ENCODE assay signal across 19 cellular contexts in the genomic region with DNA sequence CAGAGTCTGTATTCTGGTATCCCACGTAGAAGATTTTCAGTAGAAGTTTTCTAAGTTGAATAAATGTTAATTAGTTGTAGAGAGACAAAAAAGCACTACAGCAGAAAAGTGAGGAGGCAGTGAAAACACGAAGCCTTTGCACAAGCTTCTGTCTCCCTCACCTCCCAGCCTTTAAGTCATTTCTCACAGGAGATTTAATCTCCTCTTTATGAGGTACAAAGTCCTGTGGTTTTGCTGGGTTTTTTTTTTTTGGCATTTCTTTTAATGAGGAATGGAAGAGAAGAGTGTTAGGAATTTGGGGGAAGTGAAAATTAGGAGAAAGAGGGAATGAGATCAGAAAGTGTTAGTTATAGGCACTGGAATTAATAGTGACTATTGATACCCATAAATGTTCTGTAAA. TPM values are rescaled to one million over a fixed set of nuclear protein-coding genes. Genes with fewer than 3 reads are reported as not detected.
DNase-seq lines count a peak whose midpoint lies in the region; ATAC-seq, FAIRE-seq and TF ChIP-seq lines count a peak whose summit lies in the region.
"Had no signal": no experiment of that assay in that cellular context is flagged by ENCODE, and none has a peak within 500 bp of the region (broad histone marks: within the 10 kb centered on the region; RNA-seq: fewer than 3 reads in every experiment).

No MANE protein-coding gene starts in this region.

- CTCF ChIA-PET in H1 (lab: Charles Lee; ENCODE audit: partially characterized antibody), result no interaction called here

- H3K27me3 Mint-ChIP-seq in T-helper 1 cell treated with Interleukin-12 subunit alpha and Interleukin-12 subunit beta and Interleukin-4 antibody, amounts not matched to agents 30 μg/mL and 1 μg/mL, for 36 hours (ENCODE audit: low read depth), result no peaks in the 10 kb centered on the region
- no peaks in the 10 kb centered on the region for H3K27me3 Mint-ChIP-seq in GM23338 (ENCODE audit: insufficient read depth, low read depth, poor library complexity)
- no peaks in the 10 kb centered on the region for H3K27me3 Mint-ChIP-seq in T-helper 2 cell treated with Interferon-gamma antibody and Interleukin-4, amounts not matched to agents 5 μg/mL and 100 μg/mL, for 36 hours (ENCODE audit: low read depth)
- H3K27me3 Mint-ChIP-seq: IgD-negative memory B cell had no signal

- TF ChIP-seq CTCF in GM23338 (conservative IDR thresholded peaks at IDR 0.05; ENCODE audit: low read depth in 2 of 2) (no peak), H1 (IDR thresholded peaks at IDR 0.05; ENCODE audit: control extremely low read depth in 1 of 3, insufficient read depth in 1 of 3, low read depth in 1 of 3, low read length in 3 of 3) (no peak), pancreas (IDR thresholded peaks at IDR 0.05) (no peak)

- 57% methylated on average over 2 of the region's 2 CpGs; no CpG with 5 or more reads in 1 of the 2 experiments for WGBS in H1 (ENCODE audit: extremely low coverage in 1 of 2, insufficient coverage in 1 of 2, insufficient read length in 1 of 2, insufficient replicate concordance in 2 of 2, low coverage in 1 of 2, low lambda C conversion rate in 2 of 2, missing lambda C conversion rate in 1 of 2), 2 experiments
- 58 to 78% methylated on average over 2 of the region's 2 CpGs for WGBS in pancreas, 2 donors

- H3K9me3 ChIP-seq in H1 (ENCODE audit: insufficient read depth in 2 of 2, low read depth in 1 of 2, low read length in 1 of 2) (no peaks in the 10 kb centered on the region), pancreas (no peaks in the 10 kb centered on the region)
- H3K9me3 ChIP-seq: BLaER1, SK-N-SH had no signal

- FAIRE-seq in H1 (lab: Jason Lieb, UNC), result no peak
- no peak for FAIRE-seq in pancreas (lab: Jason Lieb, UNC)

- H3K56ac ChIP-seq in H1 (replicated peaks; ENCODE audit: insufficient read length, low read depth, low read length), result no peak overlapping the region

- H3K9me3 Mint-ChIP-seq in T-helper 1 cell treated with Interleukin-12 subunit alpha and Interleukin-12 subunit beta and Interleukin-4 antibody, amounts not matched to agents 30 μg/mL and 1 μg/mL, for 36 hours, result peaks cover 5% of the 10 kb centered on the region
- no peaks in the 10 kb centered on the region for H3K9me3 Mint-ChIP-seq in GM23338
- peaks cover 4% of the 10 kb centered on the region for H3K9me3 Mint-ChIP-seq in T-helper 2 cell treated with Interferon-gamma antibody and Interleukin-4, amounts not matched to agents 5 μg/mL and 100 μg/mL, for 36 hours
- H3K9me3 Mint-ChIP-seq: IgD-negative memory B cell had no signal

- DNase-seq in T-helper 1 cell, result no peak
- no peak for DNase-seq in GM23338 (ENCODE audit: low spot score)
- DNase-seq in T-helper 2 cell treated with Interferon-gamma antibody and Interleukin-4, amounts not matched to agents 5 μg/mL and 100 μg/mL, for 36 hours (ENCODE audit: low spot score), result no peak
- no peak for DNase-seq in H1 (ENCODE audit: low read depth in 1 of 2, low spot score in 2 of 2)
- no peak for DNase-seq in hippocampal formation (lab: John Stamatoyannopoulos, UW)
- no peak for DNase-seq in pancreas
- DNase-seq: HCEC 1CT; NCI-H1092; NCI-H2227 treated with DMSO at 0.1 percent for 48 hours; NCI-H524 treated with DMSO at 0.1 percent for 48 hours; NK-92 treated with Interleukin-12 subunit alpha and Interleukin-12 subunit beta, amount 100 ng/mL, for 24 hours; PC-9; SK-N-SH had no signal

- no peak overlapping the region for H4K8ac ChIP-seq in H1 (ENCODE audit: extremely low read depth, insufficient read depth, low read length)

- no peak for ATAC-seq in GM23338
- no peak for ATAC-seq in pancreas
- no peak for ATAC-seq in GM19351 (IDR thresholded peaks at IDR 0.05; ENCODE audit: unreplicated experiment)

- peaks cover 1% of the 10 kb centered on the region for H3K36me3 Mint-ChIP-seq in T-helper 1 cell treated with Interleukin-12 subunit alpha and Interleukin-12 subunit beta and Interleukin-4 antibody, amounts not matched to agents 30 μg/mL and 1 μg/mL, for 36 hours (ENCODE audit: low read depth)
- no peaks in the 10 kb centered on the region for H3K36me3 Mint-ChIP-seq in GM23338 (ENCODE audit: low read depth)
- H3K36me3 Mint-ChIP-seq in T-helper 2 cell treated with Interferon-gamma antibody and Interleukin-4, amounts not matched to agents 5 μg/mL and 100 μg/mL, for 36 hours (ENCODE audit: low read depth), result no peaks in the 10 kb centered on the region

- no peaks in the 10 kb centered on the region for H3F3A ChIP-seq in GM23338 (replicated peaks; ENCODE audit: low read depth)

- no peak overlapping the region for H2BK12ac ChIP-seq in H1 (ENCODE audit: low read depth, low read length)

- no peak overlapping the region for H3K18ac ChIP-seq in H1 (ENCODE audit: extremely low read depth, low read length)

- no peak overlapping the region for H4K5ac ChIP-seq in H1 (ENCODE audit: insufficient read length, low read depth, low read length)

- H2AFZ ChIP-seq in GM23338 (0 out of 2 replicates have a peak overlapping the region, but pooled peaks have one; percentile 3), H1 (ENCODE audit: low read length) (0 out of 2 replicates have a peak overlapping the region, but pooled peaks have one; percentile 10)
- H2AFZ ChIP-seq: PC-9 had no signal

- H4K91ac ChIP-seq in H1 (replicated peaks; ENCODE audit: insufficient read length, low read length), result no peak overlapping the region

- no peak overlapping the region for H2BK15ac ChIP-seq in H1 (ENCODE audit: low read length)

- H3K4ac ChIP-seq in H1 (replicated peaks; ENCODE audit: insufficient read length, low read depth, low read length), result no peak overlapping the region

- H3K27ac ChIP-seq in GM23338 (ENCODE audit: low read depth) (no peak overlapping the region), H1 (ENCODE audit: low read depth, low read length) (no peak overlapping the region), pancreas (no peak overlapping the region)
- H3K27ac ChIP-seq: 22Rv1, BLaER1, PC-9 had no signal

- no peaks in the 10 kb centered on the region for H3K27me3 ChIP-seq in GM23338 (ENCODE audit: insufficient read depth)
- no peaks in the 10 kb centered on the region for H3K27me3 ChIP-seq in H1 (replicated peaks in 1 of 4; ENCODE audit: control insufficient read depth in 3 of 4, extremely low read depth in 1 of 4, insufficient read depth in 3 of 4, low read length in 3 of 4)
- peaks cover 0 to 4% (median 0%) of the 10 kb centered on the region in 4 donors for H3K27me3 ChIP-seq in pancreas
- H3K27me3 ChIP-seq: BLaER1 had no signal

- H3K4me1 Mint-ChIP-seq in T-helper 1 cell treated with Interleukin-12 subunit alpha and Interleukin-12 subunit beta and Interleukin-4 antibody, amounts not matched to agents 30 μg/mL and 1 μg/mL, for 36 hours (ENCODE audit: low read depth), result peaks cover 25% of the 10 kb centered on the region
- no peaks in the 10 kb centered on the region for H3K4me1 Mint-ChIP-seq in GM23338
- H3K4me1 Mint-ChIP-seq in T-helper 2 cell treated with Interferon-gamma antibody and Interleukin-4, amounts not matched to agents 5 μg/mL and 100 μg/mL, for 36 hours (ENCODE audit: low read depth), result peaks cover 31% of the 10 kb centered on the region

- H3K36me3 ChIP-seq in GM23338 (ENCODE audit: insufficient read depth) (no peaks in the 10 kb centered on the region), H1 (ENCODE audit: control insufficient read depth in 2 of 4, insufficient read depth in 4 of 4, low read length in 3 of 4) (no peaks in the 10 kb centered on the region), pancreas (no peaks in the 10 kb centered on the region)

- H4K20me1 ChIP-seq in GM23338 (replicated peaks; ENCODE audit: insufficient read depth), result no peaks in the 10 kb centered on the region
- peaks cover 0 to 1% of the 10 kb centered on the region in 2 experiments for H4K20me1 ChIP-seq in H1 (replicated peaks in 1 of 2; ENCODE audit: control insufficient read depth in 1 of 2, insufficient read depth in 2 of 2, low read length in 2 of 2)
- H4K20me1 ChIP-seq: BLaER1 had no signal

- H3K4me1 ChIP-seq in GM23338 (ENCODE audit: insufficient read depth) (no peaks in the 10 kb centered on the region), H1 (replicated peaks in 1 of 4; ENCODE audit: control insufficient read depth in 3 of 4, insufficient read depth in 4 of 4, low read length in 3 of 4) (no peaks in the 10 kb centered on the region), pancreas (peaks cover 0 to 2% (median 0%) of the 10 kb centered on the region in 3 donors)

- H2AK5ac ChIP-seq in H1 (ENCODE audit: low read depth, low read length), result no peak overlapping the region

- TF ChIP-seq POLR2A in H1 (IDR thresholded peaks at IDR 0.05; ENCODE audit: control extremely low read depth in 1 of 2, low read depth in 2 of 2, low read length in 2 of 2), result no peak

- no peaks in the 10 kb centered on the region for H3K79me1 ChIP-seq in H1 (ENCODE audit: low read depth, low read length)

- no peak overlapping the region for H2BK5ac ChIP-seq in H1 (ENCODE audit: low read depth, low read length)

- H3K4me3 Mint-ChIP-seq in T-helper 1 cell treated with Interleukin-12 subunit alpha and Interleukin-12 subunit beta and Interleukin-4 antibody, amounts not matched to agents 30 μg/mL and 1 μg/mL, for 36 hours, result peak overlapping the region; percentile 59
- H3K4me3 Mint-ChIP-seq in GM23338, result no peak overlapping the region
- peak overlapping the region; percentile 73 for H3K4me3 Mint-ChIP-seq in T-helper 2 cell treated with Interferon-gamma antibody and Interleukin-4, amounts not matched to agents 5 μg/mL and 100 μg/mL, for 36 hours
- H3K4me3 Mint-ChIP-seq: IgD-negative memory B cell had no signal

- no peak overlapping the region for H3K14ac ChIP-seq in H1 (ENCODE audit: insufficient read length)

- H3K23me2 ChIP-seq in H1 (ENCODE audit: low read depth, low read length), result no peaks in the 10 kb centered on the region

- peak overlapping the region; percentile 66 for H3K27ac Mint-ChIP-seq in T-helper 1 cell treated with Interleukin-12 subunit alpha and Interleukin-12 subunit beta and Interleukin-4 antibody, amounts not matched to agents 30 μg/mL and 1 μg/mL, for 36 hours
- no peak overlapping the region for H3K27ac Mint-ChIP-seq in GM23338
- H3K27ac Mint-ChIP-seq in T-helper 2 cell treated with Interferon-gamma antibody and Interleukin-4, amounts not matched to agents 5 μg/mL and 100 μg/mL, for 36 hours, result peak overlapping the region; percentile 83

- no peak for TF ChIP-seq EP300 in H1 (IDR thresholded peaks at IDR 0.05; ENCODE audit: borderline replicate concordance in 1 of 2, low read depth in 2 of 2, low read length in 2 of 2)

- no peak overlapping the region for H2BK120ac ChIP-seq in H1 (replicated peaks; ENCODE audit: low read depth, low read length)

- no peak overlapping the region for H3K4me2 ChIP-seq in GM23338
- no peak overlapping the region for H3K4me2 ChIP-seq in H1 (ENCODE audit: insufficient read depth in 1 of 2, low read depth in 2 of 2, low read length in 2 of 2)
- H3K4me2 ChIP-seq: BLaER1, PC-9, SK-N-SH had no signal

- H3K9me2 ChIP-seq in GM23338 (ENCODE audit: insufficient read depth), result no peaks in the 10 kb centered on the region
- H3K9me2 ChIP-seq: SK-N-SH had no signal

- no peak overlapping the region for H3K9ac ChIP-seq in H1 (replicated peaks in 1 of 4; ENCODE audit: extremely low read depth in 1 of 4, low read depth in 3 of 4, low read length in 3 of 4)
- H3K9ac ChIP-seq: BLaER1, SK-N-SH had no signal

- no peak overlapping the region for H2BK20ac ChIP-seq in H1 (ENCODE audit: low read length)

- H3K4me3 ChIP-seq in GM23338 (no peak overlapping the region), H1 (ENCODE audit: extremely low read depth in 1 of 4, insufficient read depth in 2 of 4, low read depth in 3 of 4, low read length in 4 of 4) (no peak overlapping the region), pancreas (no peak overlapping the region)
- H3K4me3 ChIP-seq: BLaER1, PC-9 had no signal

- POLR2A ChIA-PET in H1 (lab: Charles Lee; ENCODE audit: partially characterized antibody), result no interaction called here

- no peaks in the 10 kb centered on the region for H3K79me2 ChIP-seq in GM23338 (replicated peaks; ENCODE audit: insufficient read depth)
- H3K79me2 ChIP-seq in H1 (ENCODE audit: control insufficient read depth in 1 of 2, insufficient read depth in 2 of 2, low read length in 2 of 2), result no peaks in the 10 kb centered on the region

- intact Hi-C loops in pancreas (cut with DNase I), result no loop called here

- no peak for TF ChIP-seq RAD21 in H1 (IDR thresholded peaks at IDR 0.05 in 1 of 2, conservative IDR thresholded peaks at IDR 0.05 in 1 of 2; ENCODE audit: low read depth in 2 of 2, low read length in 2 of 2)

- no peak overlapping the region for H3K23ac ChIP-seq in H1 (ENCODE audit: insufficient read length)

RNA-seq across cellular contexts. Expression of a gene that starts 21.5 kb away (rescaled TPM):
- 0.12 TPM in 1 of 2 replicates, not detected in the other for total RNA-seq in GM23338 (2014; rRNA removed; shearing (Covaris generic))
- polyA plus RNA-seq in GM23338 (2016; fragmentation: Nextera tagmentation; extraction: Ambion mirVana) (0.21 and 0.33 TPM in 2 replicates), H1 (2011; rRNA removed) (0.14 TPM in 2 replicates), pancreas (1 to 10 TPM in 1 of 2 donors, under 1 TPM in 1; 0.53 to 1.3 TPM)
- 0.34 TPM in 1 of 2 replicates, not detected in the other for total RNA-seq in H1 (2021; fragmentation: NEBNext Ultra II Directional; extraction: Animal tissue kit (Norgen Biotek cat#: 25700))
- 0.28 TPM for polyA plus RNA-seq in H1 (2011; cell fraction: cytosol; rRNA removed)
- polyA plus RNA-seq in H1 (2011; cell fraction: nucleus; rRNA removed), result 0.16 TPM
- polyA plus RNA-seq in H1 (2012, experiment 1 of 2), result 0.14 to 0.33 TPM (median 0.19 TPM) in 4 replicates
- polyA plus RNA-seq in H1 (2012, experiment 2 of 2), result not detected
- 0.08 TPM for polyA plus RNA-seq in H1 (2013, experiment 1 of 2)
- polyA plus RNA-seq in H1 (2013, experiment 2 of 2), result 0.13 TPM
- 0.27 and 0.41 TPM in 2 replicates for polyA minus RNA-seq in H1 (2011; rRNA and poly(A)+ RNA removed)
- not detected for polyA minus RNA-seq in H1 (2011; cell fraction: cytosol; rRNA and poly(A)+ RNA removed)
- not detected for polyA minus RNA-seq in H1 (2011; cell fraction: nucleus; rRNA and poly(A)+ RNA removed)
- under 1 TPM in 5 of 6 donors, not detected in 1; 0.08 to 0.47 (median 0.34) TPM for total RNA-seq in pancreas
- total RNA-seq: HT1080, PC-9 had no signal
- polyA plus RNA-seq: IgD-negative memory B cell had no signal

RNA-seq across cellular contexts. Expression of a gene that starts 45.9 kb away (rescaled TPM):
- 9.7 and 10.7 TPM in 2 replicates for total RNA-seq in GM23338 (2014; rRNA removed; shearing (Covaris generic))
- polyA plus RNA-seq in GM23338 (2016; fragmentation: Nextera tagmentation; extraction: Ambion mirVana) (2.0 and 2.3 TPM in 2 replicates), H1 (2011; rRNA removed) (2.8 and 2.9 TPM in 2 replicates), pancreas (10 to 100 TPM; 10.6 to 25.1 TPM)
- total RNA-seq in H1 (2021; fragmentation: NEBNext Ultra II Directional; extraction: Animal tissue kit (Norgen Biotek cat#: 25700)), result 7.0 and 10.7 TPM in 2 replicates
- 4.1 TPM for polyA plus RNA-seq in H1 (2011; cell fraction: cytosol; rRNA removed)
- 7.6 TPM for polyA plus RNA-seq in H1 (2011; cell fraction: nucleus; rRNA removed)
- polyA plus RNA-seq in H1 (2012, experiment 1 of 2), result 2.8 to 10.9 TPM (median 4.8 TPM) in 4 replicates
- 0.12 TPM for polyA plus RNA-seq in H1 (2012, experiment 2 of 2)
- polyA plus RNA-seq in H1 (2013, experiment 1 of 2), result 2.9 TPM
- polyA plus RNA-seq in H1 (2013, experiment 2 of 2), result 2.7 TPM
- 5.2 and 8.7 TPM in 2 replicates for polyA minus RNA-seq in H1 (2011; rRNA and poly(A)+ RNA removed)
- 5.9 TPM for polyA minus RNA-seq in H1 (2011; cell fraction: cytosol; rRNA and poly(A)+ RNA removed)
- 7.2 TPM for polyA minus RNA-seq in H1 (2011; cell fraction: nucleus; rRNA and poly(A)+ RNA removed)
- 10 to 100 TPM; 15.8 to 33.9 (median 24.0) TPM for total RNA-seq in pancreas

RNA-seq across cellular contexts. Expression of a gene that starts 50.6 kb away (rescaled TPM):
- total RNA-seq in GM23338 (2014; rRNA removed; shearing (Covaris generic)), result 1.1 and 2.5 TPM in 2 replicates
- polyA plus RNA-seq in GM23338 (2016; fragmentation: Nextera tagmentation; extraction: Ambion mirVana) (5.2 and 6.0 TPM in 2 replicates), H1 (2011; rRNA removed) (0.94 and 2.7 TPM in 2 replicates), pancreas (10 to 100 TPM; 47.6 to 60.4 TPM)
- total RNA-seq in H1 (2021; fragmentation: NEBNext Ultra II Directional; extraction: Animal tissue kit (Norgen Biotek cat#: 25700)), result 2.3 and 2.7 TPM in 2 replicates
- 2.1 TPM for polyA plus RNA-seq in H1 (2011; cell fraction: cytosol; rRNA removed)
- polyA plus RNA-seq in H1 (2011; cell fraction: nucleus; rRNA removed), result 1.2 TPM
- 2.4 to 4.3 TPM (median 2.7 TPM) in 4 replicates for polyA plus RNA-seq in H1 (2012, experiment 1 of 2)
- 1.8 TPM for polyA plus RNA-seq in H1 (2012, experiment 2 of 2)
- polyA plus RNA-seq in H1 (2013, experiment 1 of 2), result 4.5 TPM
- polyA plus RNA-seq in H1 (2013, experiment 2 of 2), result 3.1 TPM
- polyA minus RNA-seq in H1 (2011; rRNA and poly(A)+ RNA removed), result 0.63 and 1.8 TPM in 2 replicates
- polyA minus RNA-seq in H1 (2011; cell fraction: cytosol; rRNA and poly(A)+ RNA removed), result not detected
- polyA minus RNA-seq in H1 (2011; cell fraction: nucleus; rRNA and poly(A)+ RNA removed), result not detected
- 10 to 100 TPM; 27.9 to 43.0 (median 34.6) TPM for total RNA-seq in pancreas
